ENCODE assay signal across 32 cellular contexts in genomic region chr5:133337795-133338445, GRCh38.
"Had no signal": no experiment of that assay in that cellular context is flagged by ENCODE, and none has a peak within 500 bp of the region (broad histone marks: within the 10 kb centered on the region; RNA-seq: fewer than 3 reads in every experiment).

No MANE protein-coding gene starts in this region.

- H3K36me3 Mint-ChIP-seq: activated CD4-positive, alpha-beta memory T cell treated with anti-CD3 and anti-CD28 coated beads for 36 hours; activated naive CD4-positive, alpha-beta T cell treated with anti-CD3 and anti-CD28 coated beads, Interleukin-2, amount 10 ng/mL, durations not matched to agents 7 days and 5 days; activated naive CD4-positive, alpha-beta T cell treated with anti-CD3 and anti-CD28 coated beads, Interleukin-2, amount 50 U/mL, for 72 hours; activated naive CD8-positive, alpha-beta T cell treated with anti-CD3 and anti-CD28 coated beads, Interleukin-2, amount 10 ng/mL, durations not matched to agents 7 days and 5 days; brain had no signal

- H3K27me3 Mint-ChIP-seq: activated CD4-positive, alpha-beta T cell treated with anti-CD3 and anti-CD28 coated beads for 36 hours; activated CD4-positive, alpha-beta T cell treated with anti-CD3 and anti-CD28 coated beads, Interleukin-2, amount 10 ng/mL, durations not matched to agents 24 days and 14 days; activated naive CD8-positive, alpha-beta T cell treated with anti-CD3 and anti-CD28 coated beads, Interleukin-2, amount 10 ng/mL, durations not matched to agents 7 days and 5 days had no signal

- H3K27ac Mint-ChIP-seq: activated CD4-positive, alpha-beta memory T cell treated with anti-CD3 and anti-CD28 coated beads for 36 hours; activated CD4-positive, alpha-beta T cell treated with anti-CD3 and anti-CD28 coated beads for 36 hours; activated CD4-positive, alpha-beta T cell treated with anti-CD3 and anti-CD28 coated beads, Interleukin-2, amount 10 ng/mL, durations not matched to agents 24 days and 14 days; activated naive CD4-positive, alpha-beta T cell treated with anti-CD3 and anti-CD28 coated beads, Interleukin-2, amount 10 ng/mL, durations not matched to agents 7 days and 5 days; activated naive CD4-positive, alpha-beta T cell treated with anti-CD3 and anti-CD28 coated beads, Interleukin-2, amount 50 U/mL, for 72 hours; activated naive CD8-positive, alpha-beta T cell treated with anti-CD3 and anti-CD28 coated beads, Interleukin-2, amount 10 ng/mL, durations not matched to agents 7 days and 5 days; activated T-cell treated with anti-CD3 and anti-CD28 coated beads, Interleukin-2, amount 50 U/mL, for 24 hours; activated T-cell treated with anti-CD3 and anti-CD28 coated beads, Interleukin-2, amount 50 U/mL, for 72 hours; brain; effector memory CD8-positive, alpha-beta T cell; T-helper 2 cell treated with Interferon-gamma antibody and Interleukin-4, amounts not matched to agents 5 μg/mL and 100 μg/mL, for 36 hours had no signal

- H3K9me3 Mint-ChIP-seq: activated CD4-positive, alpha-beta memory T cell treated with anti-CD3 and anti-CD28 coated beads for 36 hours; activated CD4-positive, alpha-beta T cell treated with anti-CD3 and anti-CD28 coated beads, Interleukin-2, amount 10 ng/mL, durations not matched to agents 24 days and 14 days; activated naive CD4-positive, alpha-beta T cell treated with anti-CD3 and anti-CD28 coated beads, Interleukin-2, amount 10 ng/mL, durations not matched to agents 7 days and 5 days; activated naive CD4-positive, alpha-beta T cell treated with anti-CD3 and anti-CD28 coated beads, Interleukin-2, amount 50 U/mL, for 72 hours; activated naive CD8-positive, alpha-beta T cell treated with anti-CD3 and anti-CD28 coated beads, Interleukin-2, amount 10 ng/mL, durations not matched to agents 7 days and 5 days; activated T-cell treated with anti-CD3 and anti-CD28 coated beads, Interleukin-2, amount 50 U/mL, for 24 hours; activated T-cell treated with anti-CD3 and anti-CD28 coated beads, Interleukin-2, amount 50 U/mL, for 72 hours; brain; central memory CD8-positive, alpha-beta T cell; effector memory CD8-positive, alpha-beta T cell; T-helper 2 cell treated with Interferon-gamma antibody and Interleukin-4, amounts not matched to agents 5 μg/mL and 100 μg/mL, for 36 hours had no signal

- H3K27ac ChIP-seq: ascending aorta, breast epithelium, cardiac muscle cell, esophagus muscularis mucosa, foreskin keratinocyte, gastrocnemius medialis had no signal

- H3K4me3 Mint-ChIP-seq: activated CD4-positive, alpha-beta memory T cell treated with anti-CD3 and anti-CD28 coated beads for 36 hours; activated CD4-positive, alpha-beta T cell treated with anti-CD3 and anti-CD28 coated beads for 36 hours; activated CD4-positive, alpha-beta T cell treated with anti-CD3 and anti-CD28 coated beads, Interleukin-2, amount 10 ng/mL, durations not matched to agents 24 days and 14 days; activated naive CD4-positive, alpha-beta T cell treated with anti-CD3 and anti-CD28 coated beads, Interleukin-2, amount 10 ng/mL, durations not matched to agents 7 days and 5 days; activated naive CD8-positive, alpha-beta T cell treated with anti-CD3 and anti-CD28 coated beads, Interleukin-2, amount 10 ng/mL, durations not matched to agents 7 days and 5 days; activated T-cell treated with anti-CD3 and anti-CD28 coated beads, Interleukin-2, amount 50 U/mL, for 24 hours; activated T-cell treated with anti-CD3 and anti-CD28 coated beads, Interleukin-2, amount 50 U/mL, for 72 hours; brain; central memory CD8-positive, alpha-beta T cell; effector memory CD8-positive, alpha-beta T cell; T-helper 17 cell; T-helper 2 cell treated with Interferon-gamma antibody and Interleukin-4, amounts not matched to agents 5 μg/mL and 100 μg/mL, for 36 hours had no signal

- H3K4me3 ChIP-seq: ascending aorta, breast epithelium, cardiac muscle cell, esophagus muscularis mucosa, gastrocnemius medialis had no signal

- DNase-seq: activated CD4-positive, alpha-beta memory T cell treated with anti-CD3 and anti-CD28 coated beads for 36 hours; activated CD4-positive, alpha-beta T cell treated with anti-CD3 and anti-CD28 coated beads for 36 hours; activated CD4-positive, alpha-beta T cell treated with anti-CD3 and anti-CD28 coated beads, Interleukin-2, amount 10 ng/mL, durations not matched to agents 24 days and 14 days; activated CD4-positive, CD25-positive, alpha-beta regulatory T cell; activated CD4-positive, CD25-positive, alpha-beta regulatory T cell treated with anti-CD3 and anti-CD28 coated beads, Interleukin-2, amount 50 U/mL, for 72 hours; activated CD8-positive, alpha-beta memory T cell treated with anti-CD3 and anti-CD28 coated beads, Interleukin-2, amount 50 U/mL, for 48 hours; activated gamma-delta T cell; activated naive CD4-positive, alpha-beta T cell; activated naive CD4-positive, alpha-beta T cell treated with anti-CD3 and anti-CD28 coated beads, Interleukin-2, amount 10 ng/mL, durations not matched to agents 7 days and 5 days; activated naive CD8-positive, alpha-beta T cell treated with anti-CD3 and anti-CD28 coated beads, Interleukin-2, amount 10 ng/mL, durations not matched to agents 7 days and 5 days; activated T-cell treated with anti-CD3 and anti-CD28 coated beads for 4 hours; activated T-cell treated with anti-CD3 and anti-CD28 coated beads, Interleukin-2, amount 50 U/mL, for 72 hours; cortex of kidney; dermis blood vessel endothelial cell; effector CD4-positive, alpha-beta T cell; effector memory CD8-positive, alpha-beta T cell; erythroblast; foreskin keratinocyte; gastrocnemius medialis; glutamatergic neuron; T-helper 1 cell; T-helper 17 cell; T1000 had no signal

- H3K4me1 Mint-ChIP-seq: central memory CD8-positive, alpha-beta T cell had no signal
